In the genomic region with DNA sequence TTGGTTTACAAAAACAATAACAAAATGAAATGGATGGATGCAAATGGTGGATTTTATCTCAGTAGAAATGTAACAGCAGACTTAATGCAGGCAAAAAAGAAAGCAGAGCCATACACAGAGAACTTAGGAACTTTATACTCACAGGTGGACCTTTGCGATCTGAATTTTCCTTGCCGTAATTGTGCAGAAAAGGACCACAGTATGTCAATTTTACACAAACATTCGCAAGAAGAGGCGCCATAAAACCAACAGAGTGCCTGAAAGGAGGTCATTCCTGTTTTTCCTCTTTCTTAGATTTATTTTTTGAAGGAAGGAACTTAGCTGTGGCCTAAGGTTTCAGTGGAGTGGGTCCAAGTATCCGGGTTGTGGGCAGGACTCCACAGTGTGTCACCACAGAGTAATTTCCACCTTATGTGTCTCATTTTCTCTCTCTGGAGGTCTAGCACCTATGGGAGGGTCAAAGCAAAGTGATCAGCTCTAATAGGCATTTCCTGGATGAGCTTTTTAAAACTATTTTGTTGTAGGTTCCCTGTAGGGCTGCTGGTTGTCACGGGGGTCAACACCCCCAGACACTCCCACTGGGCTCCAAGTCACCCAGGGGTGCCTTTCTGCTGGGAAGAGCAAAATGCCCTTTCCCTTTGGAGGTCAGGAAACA, we compare ENCODE assay signal across 8 cellular contexts. TPM values are rescaled to one million over a fixed set of nuclear protein-coding genes. Genes with fewer than 3 reads are reported as not detected.
DNase-seq lines count a peak whose midpoint lies in the region; ATAC-seq and TF ChIP-seq lines count a peak whose summit lies in the region.

No MANE protein-coding gene starts in this region.

- peak overlapping the region; percentile 85 for H3K4me3 Mint-ChIP-seq in activated T-helper 2 cell treated with anti-CD3 and anti-CD28 coated beads, Interferon-gamma antibody, Interleukin-2, Interleukin-4, amounts not matched to agents 10 μg/mL and 5 μg/mL and 100 μg/mL, durations not matched to agents 14 hours and 24 hours and 36 hours (ENCODE audit: low read depth)

- no peaks in the 10 kb centered on the region for H3K27me3 Mint-ChIP-seq in activated T-helper 2 cell treated with anti-CD3 and anti-CD28 coated beads, Interferon-gamma antibody, Interleukin-2, Interleukin-4, amounts not matched to agents 10 μg/mL and 5 μg/mL and 100 μg/mL, durations not matched to agents 14 hours and 24 hours and 36 hours (ENCODE audit: low read depth)

- peak overlapping the region; percentile 70 to 83 for H3K27ac ChIP-seq in right atrium auricular region
- peak overlapping the region; percentile 12 for H3K27ac ChIP-seq in iPS-20b (ENCODE audit: low read length)
- H3K27ac ChIP-seq in stomach = peak overlapping the region; percentile 4 to 86 (median 78)

- H3K4me1 Mint-ChIP-seq in activated T-helper 2 cell treated with anti-CD3 and anti-CD28 coated beads, Interferon-gamma antibody, Interleukin-2, Interleukin-4, amounts not matched to agents 10 μg/mL and 5 μg/mL and 100 μg/mL, durations not matched to agents 14 hours and 24 hours and 36 hours (ENCODE audit: low read depth) = peaks cover 14% of the 10 kb centered on the region

- intact Hi-C loops in cardiac septum (cut with DNase I) = no loop called here
- intact Hi-C loops in activated T-helper 2 cell treated with anti-CD3 and anti-CD28 coated beads, Interferon-gamma antibody, Interleukin-2, Interleukin-4, amounts not matched to agents 10 μg/mL and 5 μg/mL and 100 μg/mL, durations not matched to agents 14 hours and 24 hours and 36 hours (cut with micrococcal nuclease) = no loop called here
- intact Hi-C loops in stomach (cut with DNase I; ENCODE audit: low total_unique reads) = no loop called here

- TF ChIP-seq CTCF in right atrium auricular region (IDR thresholded peaks at IDR 0.05) (no peak), stomach (IDR thresholded peaks at IDR 0.05) (no peak)

- H3K4me3 ChIP-seq in right atrium auricular region (peak overlapping the region in 1 of 2 donors; percentile 15), iPS-20b (ENCODE audit: low read length) (peak overlapping the region; percentile 45; the same call in 1 of the 2 replicates), stomach (peak overlapping the region in 1 of 4 donors; percentile 31)

- H3K9ac ChIP-seq in iPS-20b (ENCODE audit: low read depth, low read length) = peak overlapping the region; percentile 72; the same call in 1 of the 2 replicates

- ATAC-seq in GM21423 (IDR thresholded peaks at IDR 0.05; ENCODE audit: unreplicated experiment) = no peak

- H3K36me3 ChIP-seq in right atrium auricular region (no peaks in the 10 kb centered on the region), iPS-20b (ENCODE audit: insufficient read depth, low read depth, low read length) (no peaks in the 10 kb centered on the region), stomach (no peaks in the 10 kb centered on the region)

- no peak for TF ChIP-seq EP300 in stomach (IDR thresholded peaks at IDR 0.05)

- H3K4me1 ChIP-seq in right atrium auricular region (peaks cover 0 to 16% of the 10 kb centered on the region in 2 donors), iPS-20b (ENCODE audit: insufficient read depth, low read length) (peaks cover 9% of the 10 kb centered on the region; the same call in 1 of the 2 replicates), stomach (peaks cover 0 to 29% (median 21%) of the 10 kb centered on the region in 4 donors)

- no peak for DNase-seq in right atrium auricular region (ENCODE audit: low spot score)
- no peak for DNase-seq in cardiac septum (ENCODE audit: low spot score)
- peak; percentile 8 for DNase-seq in activated T-helper 2 cell treated with anti-CD3 and anti-CD28 coated beads, Interferon-gamma antibody, Interleukin-2, Interleukin-4, amounts not matched to agents 10 μg/mL and 5 μg/mL and 100 μg/mL, durations not matched to agents 14 hours and 24 hours and 36 hours (ENCODE audit: low spot score)
- no peak for DNase-seq in stomach
- no peak for DNase-seq in NCI-H1417 treated with DMSO at 0.1 percent for 48 hours (lab: John Stamatoyannopoulos, UW)
- DNase-seq in occipital lobe (lab: John Stamatoyannopoulos, UW) = no peak

- 10 to 39% (median 25%) methylated on average over 6 of the region's 6 CpGs for WGBS in stomach, 5 donors

- no peaks in the 10 kb centered on the region for H3K9me3 ChIP-seq in right atrium auricular region
- H3K9me3 ChIP-seq in iPS-20b (ENCODE audit: insufficient read depth, low read depth, low read length) = no peaks in the 10 kb centered on the region
- no peaks in the 10 kb centered on the region for H3K9me3 ChIP-seq in stomach

- no peaks in the 10 kb centered on the region for H3K36me3 Mint-ChIP-seq in activated T-helper 2 cell treated with anti-CD3 and anti-CD28 coated beads, Interferon-gamma antibody, Interleukin-2, Interleukin-4, amounts not matched to agents 10 μg/mL and 5 μg/mL and 100 μg/mL, durations not matched to agents 14 hours and 24 hours and 36 hours (ENCODE audit: low read depth)

- H3K9me3 Mint-ChIP-seq in activated T-helper 2 cell treated with anti-CD3 and anti-CD28 coated beads, Interferon-gamma antibody, Interleukin-2, Interleukin-4, amounts not matched to agents 10 μg/mL and 5 μg/mL and 100 μg/mL, durations not matched to agents 14 hours and 24 hours and 36 hours = no peaks in the 10 kb centered on the region

- H3K27ac Mint-ChIP-seq in activated T-helper 2 cell treated with anti-CD3 and anti-CD28 coated beads, Interferon-gamma antibody, Interleukin-2, Interleukin-4, amounts not matched to agents 10 μg/mL and 5 μg/mL and 100 μg/mL, durations not matched to agents 14 hours and 24 hours and 36 hours = peak overlapping the region; percentile 100

- no peak for TF ChIP-seq POLR2A in stomach (IDR thresholded peaks at IDR 0.05)

- H3K27me3 ChIP-seq in right atrium auricular region (no peaks in the 10 kb centered on the region), iPS-20b (ENCODE audit: insufficient read depth, low read length) (no peaks in the 10 kb centered on the region), stomach (no peaks in the 10 kb centered on the region)

RNA-seq across cellular contexts. Expression of a gene that starts 24.7 kb away (rescaled TPM):
- 1 to 10 TPM; 6.2 to 8.4 TPM for total RNA-seq in right atrium auricular region
- 13.5 TPM for total RNA-seq in cardiac septum
- 43.8 and 44.2 TPM in 2 replicates for total RNA-seq in activated T-helper 2 cell treated with anti-CD3 and anti-CD28 coated beads, Interferon-gamma antibody, Interleukin-2, Interleukin-4, amounts not matched to agents 10 μg/mL and 5 μg/mL and 100 μg/mL, durations not matched to agents 14 hours and 24 hours and 36 hours
- total RNA-seq in stomach = 10 to 100 TPM in 3 of 5 donors, 1 to 10 TPM in 2; 1.2 to 19.9 (median 15.1) TPM
- polyA plus RNA-seq in stomach = 10 to 100 TPM; 20.2 to 31.8 (median 28.6) TPM
- 19.2 TPM for total RNA-seq in occipital lobe

Comparison
In these comparisons a context has a peak if more than half of its experiments do, and no peak if none do; other contexts are left out.
1. H3K27ac ChIP-seq: peak in every context shown above with its lines; median percentile 78 in stomach; 76 in right atrium auricular region; 12 in iPS-20b.